Comparison of ENCODE assay signal across 13 cellular contexts in the genomic region with DNA sequence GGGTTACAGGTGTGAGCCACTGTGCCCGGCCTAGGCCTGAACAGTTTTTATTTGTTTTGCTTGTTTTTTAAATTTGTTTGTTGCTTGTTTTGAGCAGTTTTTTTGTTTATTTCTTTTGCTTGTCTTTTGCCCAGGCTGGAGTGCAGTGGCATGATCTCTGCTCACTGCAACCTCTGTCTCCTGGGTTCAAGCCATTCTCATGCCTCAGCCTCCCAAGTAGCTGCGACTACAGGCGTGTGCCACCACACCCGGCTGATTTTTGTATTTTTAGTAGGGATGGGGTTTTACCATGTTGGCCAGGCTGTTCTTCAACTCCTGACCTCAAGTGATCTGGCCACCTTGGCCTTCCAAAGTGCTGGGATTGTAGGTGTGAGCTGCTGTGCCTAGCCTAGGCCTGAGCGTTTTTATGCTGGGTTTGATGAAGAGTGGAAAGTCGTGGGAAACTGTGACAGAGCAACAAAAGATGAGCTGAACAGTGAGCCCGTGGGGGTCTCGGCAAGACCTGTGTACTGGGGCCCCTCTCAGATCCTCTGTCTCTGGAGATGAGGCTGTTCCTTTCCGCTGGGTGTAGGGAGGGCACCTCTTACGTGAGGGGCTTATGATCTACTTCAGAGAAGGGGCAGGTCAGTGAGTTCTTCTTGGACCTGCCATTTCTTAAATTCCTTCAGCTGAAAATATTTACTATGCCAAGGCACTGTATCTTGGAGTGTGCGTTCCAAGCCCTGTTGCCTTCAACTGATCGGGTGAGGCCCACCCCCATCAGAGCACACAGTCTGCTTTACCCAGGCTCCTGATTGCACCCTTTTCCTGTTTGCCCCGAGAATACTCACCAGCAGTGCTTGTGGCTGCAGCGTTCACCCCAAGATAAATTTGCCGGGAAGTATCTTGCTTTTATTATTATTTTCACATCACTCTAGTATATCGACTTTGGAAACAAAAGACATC.
DNase-seq lines count a peak whose midpoint lies in the region; ATAC-seq, FAIRE-seq and TF ChIP-seq lines count a peak whose summit lies in the region.
"Had no signal": no experiment of that assay in that cellular context is flagged by ENCODE, and none has a peak within 500 bp of the region (broad histone marks: within the 10 kb centered on the region; RNA-seq: fewer than 3 reads in every experiment).

No MANE protein-coding gene starts in this region.

- H3K9ac ChIP-seq in HepG2 (ENCODE audit: insufficient read depth, low read depth, low read length), result no peak overlapping the region

- ATAC-seq in activated CD4-positive, alpha-beta T cell treated with anti-CD3 and anti-CD28 coated beads for 36 hours, result no peak
- ATAC-seq in HepG2 (no peak), GM18868 (IDR thresholded peaks at IDR 0.05; ENCODE audit: unreplicated experiment) (no peak)
- ATAC-seq in stimulated activated memory B cell treated with anti-CD40 and anti-IgM and Interleukin-4, amounts not matched to agents 10 μg/mL and 1 μg/mL and 100 μg/mL, for 72 hours, result no peak

- H3K36me3 Mint-ChIP-seq in activated CD4-positive, alpha-beta T cell treated with anti-CD3 and anti-CD28 coated beads for 36 hours (ENCODE audit: low read depth), result peaks cover 62% of the 10 kb centered on the region
- peaks cover 51% of the 10 kb centered on the region for H3K36me3 Mint-ChIP-seq in activated CD4-positive, alpha-beta memory T cell treated with anti-CD3 and anti-CD28 coated beads for 36 hours
- H3K36me3 Mint-ChIP-seq in stimulated activated memory B cell treated with anti-CD40 and anti-IgM and Interleukin-4, amounts not matched to agents 10 μg/mL and 1 μg/mL and 100 μg/mL, for 72 hours, result peaks cover 38% of the 10 kb centered on the region

- DNase-seq in activated CD4-positive, alpha-beta T cell treated with anti-CD3 and anti-CD28 coated beads for 36 hours, result peak; percentile 31
- no peak for DNase-seq in activated CD4-positive, alpha-beta T cell treated with anti-CD3 and anti-CD28 coated beads, Interleukin-2, amount 50 U/mL, for 1 hour
- no peak for DNase-seq in activated CD4-positive, alpha-beta memory T cell treated with anti-CD3 and anti-CD28 coated beads for 36 hours
- no peak for DNase-seq in HepG2 (ENCODE audit: low spot score)
- DNase-seq in tibial artery, result no peak
- DNase-seq in caudate nucleus (lab: John Stamatoyannopoulos, UW), result no peak
- DNase-seq: activated CD4-positive, alpha-beta T cell treated with anti-CD3 and anti-CD28 coated beads for 1 hour; foreskin fibroblast; NCI-H1417 treated with DMSO at 0.1 percent for 48 hours; PC-9 had no signal

- peak overlapping the region; percentile 96 for H3K4me3 Mint-ChIP-seq in activated CD4-positive, alpha-beta T cell treated with anti-CD3 and anti-CD28 coated beads for 36 hours
- peak overlapping the region; percentile 91 for H3K4me3 Mint-ChIP-seq in activated CD4-positive, alpha-beta memory T cell treated with anti-CD3 and anti-CD28 coated beads for 36 hours
- peak overlapping the region; percentile 85 for H3K4me3 Mint-ChIP-seq in stimulated activated memory B cell treated with anti-CD40 and anti-IgM and Interleukin-4, amounts not matched to agents 10 μg/mL and 1 μg/mL and 100 μg/mL, for 72 hours

- H3K36me3 ChIP-seq in HepG2 (replicated peaks in 1 of 2; ENCODE audit: control insufficient read depth in 1 of 2, insufficient read depth in 2 of 2, low read length in 2 of 2) (peaks cover 20 to 40% of the 10 kb centered on the region in 2 experiments), tibial artery (no peaks in the 10 kb centered on the region)

- TF ChIP-seq CTCF in HepG2 (CRISPR knock-in tag; IDR thresholded peaks at IDR 0.05) (no peak), tibial artery (IDR thresholded peaks at IDR 0.05) (no peak)

- intact Hi-C loops in activated CD4-positive, alpha-beta T cell treated with anti-CD3 and anti-CD28 coated beads for 36 hours (cut with DNase I, micrococcal nuclease), result loop anchor here (1.0 to 10.0 kb wide), 3 partner anchors 9 to 728 kb away; a partner anchor contains a TSS
- intact Hi-C loops in activated CD4-positive, alpha-beta memory T cell treated with anti-CD3 and anti-CD28 coated beads for 36 hours (cut with micrococcal nuclease), result no loop called here
- intact Hi-C loops in HepG2 (cut with micrococcal nuclease; ENCODE audit: unreplicated experiment), result no loop called here
- intact Hi-C loops in tibial artery (cut with DNase I; ENCODE audit: low total_unique reads), result no loop called here

- H2AFZ ChIP-seq in HepG2 (ENCODE audit: low read length), result no peak overlapping the region
- H2AFZ ChIP-seq: PC-9 had no signal

- no peak for TF ChIP-seq RAD21 in HepG2 (CRISPR knock-in tag; IDR thresholded peaks at IDR 0.05)

- H3K27me3 Mint-ChIP-seq in activated CD4-positive, alpha-beta T cell treated with anti-CD3 and anti-CD28 coated beads for 36 hours, result no peaks in the 10 kb centered on the region
- H3K27me3 Mint-ChIP-seq in activated CD4-positive, alpha-beta memory T cell treated with anti-CD3 and anti-CD28 coated beads for 36 hours, result no peaks in the 10 kb centered on the region
- no peaks in the 10 kb centered on the region for H3K27me3 Mint-ChIP-seq in stimulated activated memory B cell treated with anti-CD40 and anti-IgM and Interleukin-4, amounts not matched to agents 10 μg/mL and 1 μg/mL and 100 μg/mL, for 72 hours

- no peak overlapping the region for H3K4me3 ChIP-seq in HepG2 (replicated peaks in 1 of 3; ENCODE audit: insufficient read depth in 1 of 3, low read depth in 2 of 3, low read length in 3 of 3)
- no peak overlapping the region for H3K4me3 ChIP-seq in tibial artery
- H3K4me3 ChIP-seq: PC-9 had no signal

- in situ Hi-C loops in HepG2 (cut with HindIII; ENCODE audit: extremely low pct_ligation_motif_present, low pct_unique_long_range_greater_than_20kb), result no loop called here

- H3K9me3 Mint-ChIP-seq in activated CD4-positive, alpha-beta T cell treated with anti-CD3 and anti-CD28 coated beads for 36 hours (ENCODE audit: low read depth), result no peaks in the 10 kb centered on the region
- no peaks in the 10 kb centered on the region for H3K9me3 Mint-ChIP-seq in activated CD4-positive, alpha-beta memory T cell treated with anti-CD3 and anti-CD28 coated beads for 36 hours
- peaks cover 4% of the 10 kb centered on the region for H3K9me3 Mint-ChIP-seq in stimulated activated memory B cell treated with anti-CD40 and anti-IgM and Interleukin-4, amounts not matched to agents 10 μg/mL and 1 μg/mL and 100 μg/mL, for 72 hours

- peaks cover 77% of the 10 kb centered on the region for H4K20me1 ChIP-seq in HepG2 (ENCODE audit: insufficient read depth, low read length)

- H3K4me1 ChIP-seq in HepG2 (ENCODE audit: insufficient read depth, low read length) (peaks cover 79% of the 10 kb centered on the region), tibial artery (peaks cover 0 to 43% (median 20%) of the 10 kb centered on the region in 4 donors)

- peak overlapping the region; percentile 45 for H3K27ac ChIP-seq in HepG2 (ENCODE audit: extremely low read length, insufficient read depth, low read length)
- H3K27ac ChIP-seq in tibial artery, result no peak overlapping the region
- no peak overlapping the region for H3K27ac ChIP-seq in caudate nucleus (ENCODE audit: low read depth, low read length)
- H3K27ac ChIP-seq: PC-9 had no signal

- peak overlapping the region; percentile 98 for H3K27ac Mint-ChIP-seq in activated CD4-positive, alpha-beta T cell treated with anti-CD3 and anti-CD28 coated beads for 36 hours
- peak overlapping the region; percentile 100 for H3K27ac Mint-ChIP-seq in activated CD4-positive, alpha-beta memory T cell treated with anti-CD3 and anti-CD28 coated beads for 36 hours
- H3K27ac Mint-ChIP-seq in stimulated activated memory B cell treated with anti-CD40 and anti-IgM and Interleukin-4, amounts not matched to agents 10 μg/mL and 1 μg/mL and 100 μg/mL, for 72 hours, result peak overlapping the region; percentile 100

- H3K27me3 ChIP-seq in HepG2 (ENCODE audit: control insufficient read depth in 1 of 2, insufficient read depth in 2 of 2, low read length in 2 of 2) (no peaks in the 10 kb centered on the region), tibial artery (no peaks in the 10 kb centered on the region)

- H3K9me3 ChIP-seq in HepG2 (ENCODE audit: low read length) (no peaks in the 10 kb centered on the region), tibial artery (no peaks in the 10 kb centered on the region)

- CTCF ChIA-PET in activated CD4-positive, alpha-beta T cell treated with anti-CD3 and anti-CD28 coated beads for 36 hours (lab: Charles Lee), result interaction anchor here (0.6 to 1.8 kb wide), 9 partner anchors 9 to 132 kb away, joined by 3 to 6 read pairs (median 3); no protein-coding TSS in a partner anchor
- CTCF ChIA-PET in activated CD4-positive, alpha-beta memory T cell treated with anti-CD3 and anti-CD28 coated beads for 36 hours (lab: Charles Lee), result interaction anchor here (0.9 to 1.6 kb wide), 6 partner anchors 10 to 62 kb away, joined by 3 to 6 read pairs (median 4); no protein-coding TSS in a partner anchor
- CTCF ChIA-PET in HepG2 (lab: Yijun Ruan, JAX; ENCODE audit: low intra/inter-chr PET ratio, low total read pairs), result no interaction called here

- TF ChIP-seq EP300 in HepG2 (IDR thresholded peaks at IDR 0.05; ENCODE audit: low read depth in 2 of 2, low read length in 2 of 2) (no peak), HepG2 (CRISPR knock-in tag; IDR thresholded peaks at IDR 0.05; ENCODE audit: borderline replicate concordance) (no peak)

- peaks cover 84% of the 10 kb centered on the region for H3K4me1 Mint-ChIP-seq in activated CD4-positive, alpha-beta T cell treated with anti-CD3 and anti-CD28 coated beads for 36 hours
- H3K4me1 Mint-ChIP-seq in activated CD4-positive, alpha-beta memory T cell treated with anti-CD3 and anti-CD28 coated beads for 36 hours (ENCODE audit: low read depth), result peaks cover 87% of the 10 kb centered on the region
- peaks cover 95% of the 10 kb centered on the region for H3K4me1 Mint-ChIP-seq in stimulated activated memory B cell treated with anti-CD40 and anti-IgM and Interleukin-4, amounts not matched to agents 10 μg/mL and 1 μg/mL and 100 μg/mL, for 72 hours

- no peak for FAIRE-seq in HepG2 (lab: Jason Lieb, UNC)
- FAIRE-seq: G401.6 had no signal

- 96% methylated on average over 16 of the region's 16 CpGs for WGBS in HepG2 (ENCODE audit: low lambda C conversion rate)

- H3K79me2 ChIP-seq in HepG2 (ENCODE audit: insufficient read depth, low read length), result peaks cover 92% of the 10 kb centered on the region

- H3K4me2 ChIP-seq in HepG2 (ENCODE audit: low read depth, low read length), result no peak overlapping the region
- H3K4me2 ChIP-seq: PC-9 had no signal

- no peak for TF ChIP-seq POLR2A in HepG2 (IDR thresholded peaks at IDR 0.05; ENCODE audit: insufficient read depth in 1 of 2, low read depth in 2 of 2, low read length in 2 of 2)

- POLR2A ChIA-PET in activated CD4-positive, alpha-beta T cell treated with anti-CD3 and anti-CD28 coated beads for 36 hours (lab: Charles Lee), result interaction anchor here (0.6 to 1.9 kb wide), 6 partner anchors 10 to 34 kb away, joined by 3 to 5 read pairs (median 3); no protein-coding TSS in a partner anchor
- POLR2A ChIA-PET in activated CD4-positive, alpha-beta memory T cell treated with anti-CD3 and anti-CD28 coated beads for 36 hours (lab: Charles Lee), result interaction anchor here (0.8 to 7.3 kb wide), 6 partner anchors 9 to 22 kb away, joined by 3 to 114 read pairs (median 14); no protein-coding TSS in a partner anchor
- POLR2A ChIA-PET in HepG2 (lab: Yijun Ruan, JAX), result interaction anchor here (0.9 kb wide), 2 partner anchors 8 to 13 kb away, joined by 3 read pairs; no protein-coding TSS in a partner anchor

- no TSS peak for BruUV-seq in HepG2 (replicated peaks; lab: Mats Ljungman, UMichigan)

Comparison
In these comparisons a context has a peak if more than half of its experiments do, and no peak if none do; other contexts are left out.
1. intact Hi-C loops: an anchor here in activated CD4-positive, alpha-beta T cell treated with anti-CD3 and anti-CD28 coated beads for 36 hours (1.0 to 10.0 kb wide); none called in activated CD4-positive, alpha-beta memory T cell treated with anti-CD3 and anti-CD28 coated beads for 36 hours, HepG2 and tibial artery.